17 cellular contexts compared by ENCODE assay signal in the genomic region with DNA sequence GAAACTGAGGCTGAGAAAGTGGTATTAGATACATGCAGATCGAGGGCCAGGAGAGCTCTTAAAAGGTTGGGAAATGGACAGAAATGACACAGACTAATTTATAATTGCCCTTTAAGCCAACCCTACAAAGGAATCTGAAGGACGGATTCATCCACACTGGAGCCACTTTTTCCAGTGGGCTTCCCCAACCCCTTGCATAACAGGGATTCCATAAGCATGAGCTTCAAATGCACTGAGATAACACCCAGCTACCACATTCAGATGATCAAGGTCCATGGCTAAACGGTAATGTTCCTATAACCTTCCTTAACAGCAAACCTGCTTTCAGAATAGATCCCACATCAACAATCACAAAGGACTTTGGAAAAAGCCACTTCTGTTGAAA. TPM values are rescaled to one million over a fixed set of nuclear protein-coding genes. Genes with fewer than 3 reads are reported as not detected.
DNase-seq lines count a peak whose midpoint lies in the region; ATAC-seq, FAIRE-seq and TF ChIP-seq lines count a peak whose summit lies in the region.
"Had no signal": no experiment of that assay in that cellular context is flagged by ENCODE, and none has a peak within 500 bp of the region (broad histone marks: within the 10 kb centered on the region; RNA-seq: fewer than 3 reads in every experiment).

No MANE protein-coding gene starts in this region.

- TF ChIP-seq CTCF in astrocyte (IDR thresholded peaks at IDR 0.05; ENCODE audit: insufficient read depth, low read depth, low read length) (no peak), nephron (IDR thresholded peaks at IDR 0.05; ENCODE audit: unreplicated experiment in 3 of 3) (no peak)

- H3K9me3 ChIP-seq in astrocyte (ENCODE audit: insufficient read depth, low read depth, low read length), result no peaks in the 10 kb centered on the region

- FAIRE-seq in RCC 7860 (lab: Jason Lieb, UNC) (no peak), astrocyte (lab: Jason Lieb, UNC) (peak; percentile 94), H54 (lab: Jason Lieb, UNC) (no peak)
- FAIRE-seq: A204.1 had no signal

- peaks cover 31% of the 10 kb centered on the region for H3K4me1 Mint-ChIP-seq in astrocyte (ENCODE audit: low read depth, unreplicated experiment)
- H3K4me1 Mint-ChIP-seq in nephron, result peaks cover 73% of the 10 kb centered on the region
- peaks cover 20% of the 10 kb centered on the region for H3K4me1 Mint-ChIP-seq in activated CD4-positive, alpha-beta memory T cell treated with anti-CD3 and anti-CD28 coated beads, Interleukin-2, amount 10 ng/mL, durations not matched to agents 7 days and 5 days

- ATAC-seq in HG03045 (IDR thresholded peaks at IDR 0.05; ENCODE audit: unreplicated experiment), result no peak

- no peaks in the 10 kb centered on the region for H3K9me3 Mint-ChIP-seq in astrocyte (ENCODE audit: unreplicated experiment)
- peaks cover 2% of the 10 kb centered on the region for H3K9me3 Mint-ChIP-seq in nephron
- no peaks in the 10 kb centered on the region for H3K9me3 Mint-ChIP-seq in activated CD4-positive, alpha-beta memory T cell treated with anti-CD3 and anti-CD28 coated beads, Interleukin-2, amount 10 ng/mL, durations not matched to agents 7 days and 5 days

- no peaks in the 10 kb centered on the region for H3K79me2 ChIP-seq in astrocyte (ENCODE audit: insufficient read depth, low read length)

- H3K4me3 Mint-ChIP-seq in astrocyte (ENCODE audit: unreplicated experiment), result peak overlapping the region; percentile 50
- H3K4me3 Mint-ChIP-seq in nephron, result no peak overlapping the region
- no peak overlapping the region for H3K4me3 Mint-ChIP-seq in activated CD4-positive, alpha-beta memory T cell treated with anti-CD3 and anti-CD28 coated beads, Interleukin-2, amount 10 ng/mL, durations not matched to agents 7 days and 5 days

- H3K27me3 ChIP-seq in astrocyte (ENCODE audit: insufficient read depth, low read length), result no peaks in the 10 kb centered on the region

- H3K27ac ChIP-seq in astrocyte (ENCODE audit: low read depth, low read length), result peak overlapping the region; percentile 74
- H3K27ac ChIP-seq in caudate nucleus (ENCODE audit: low read depth, low read length), result no peak overlapping the region
- H3K27ac ChIP-seq: C4-2B had no signal

- no peaks in the 10 kb centered on the region for H3K36me3 Mint-ChIP-seq in astrocyte (ENCODE audit: low read depth, unreplicated experiment)
- H3K36me3 Mint-ChIP-seq in nephron (ENCODE audit: low read depth), result no peaks in the 10 kb centered on the region
- peaks cover 4% of the 10 kb centered on the region for H3K36me3 Mint-ChIP-seq in activated CD4-positive, alpha-beta memory T cell treated with anti-CD3 and anti-CD28 coated beads, Interleukin-2, amount 10 ng/mL, durations not matched to agents 7 days and 5 days (ENCODE audit: low read depth)

- CTCF ChIA-PET in activated CD4-positive, alpha-beta memory T cell treated with anti-CD3 and anti-CD28 coated beads, Interleukin-2, amount 10 ng/mL, durations not matched to agents 7 days and 5 days (lab: Charles Lee), result interaction anchor here (0.9 kb wide), 1 partner anchor 10 kb away, joined by 3 read pairs; no protein-coding TSS in a partner anchor

- H3K36me3 ChIP-seq in astrocyte (ENCODE audit: insufficient read depth, low read length), result no peaks in the 10 kb centered on the region

- POLR2A ChIA-PET in activated CD4-positive, alpha-beta memory T cell treated with anti-CD3 and anti-CD28 coated beads, Interleukin-2, amount 10 ng/mL, durations not matched to agents 7 days and 5 days (lab: Charles Lee), result no interaction called here

- DNase-seq in EL (peak; percentile 57), RCC 7860 (ENCODE audit: low spot score) (peak; percentile 7), astrocyte (ENCODE audit: low read depth) (peak; percentile 56), caudate nucleus (lab: John Stamatoyannopoulos, UW) (no peak), H54 (ENCODE audit: insufficient read length, low spot score) (no peak)
- no peak for DNase-seq in activated CD4-positive, alpha-beta memory T cell treated with anti-CD3 and anti-CD28 coated beads, Interleukin-2, amount 10 ng/mL, durations not matched to agents 7 days and 5 days
- DNase-seq: COR-L47, GDM1, MV-4-11, NCI-H1417 treated with DMSO at 0.1 percent for 48 hours, NCI-H2029 treated with DMSO at 0.1 percent for 48 hours, NCI-H510A treated with DMSO at 0.1 percent for 48 hours, RPMI8226 had no signal

- H3K4me3 ChIP-seq in astrocyte (ENCODE audit: insufficient read depth, low read depth, low read length), result no peak overlapping the region

- no peak overlapping the region for H2AFZ ChIP-seq in astrocyte (ENCODE audit: low read depth, low read length)

- H3K4me1 ChIP-seq in astrocyte (ENCODE audit: insufficient read depth, low read length), result peaks cover 31% of the 10 kb centered on the region

- no peaks in the 10 kb centered on the region for H3K27me3 Mint-ChIP-seq in astrocyte (ENCODE audit: low read depth, unreplicated experiment)
- no peaks in the 10 kb centered on the region for H3K27me3 Mint-ChIP-seq in nephron (ENCODE audit: low read depth)
- H3K27me3 Mint-ChIP-seq in activated CD4-positive, alpha-beta memory T cell treated with anti-CD3 and anti-CD28 coated beads, Interleukin-2, amount 10 ng/mL, durations not matched to agents 7 days and 5 days, result peaks cover 5% of the 10 kb centered on the region

- H3K27ac Mint-ChIP-seq in astrocyte (ENCODE audit: unreplicated experiment) (peak overlapping the region; percentile 62), nephron (peak overlapping the region; percentile 91 to 93 (median 91))
- no peak overlapping the region for H3K27ac Mint-ChIP-seq in activated CD4-positive, alpha-beta memory T cell treated with anti-CD3 and anti-CD28 coated beads, Interleukin-2, amount 10 ng/mL, durations not matched to agents 7 days and 5 days

- no peak for TF ChIP-seq POLR2A in H54 (IDR thresholded peaks at IDR 0.05; ENCODE audit: low read depth, low read length)

- H3K4me2 ChIP-seq in astrocyte (ENCODE audit: low read length), result peak overlapping the region; percentile 76

- H3K9ac ChIP-seq in astrocyte (ENCODE audit: low read length), result no peak overlapping the region

- no peaks in the 10 kb centered on the region for H4K20me1 ChIP-seq in astrocyte (ENCODE audit: insufficient read depth, low read length)

RNA-seq across cellular contexts. Expression of a gene that starts 34.2 kb away (rescaled TPM):
- 0.61 and 0.70 TPM in 2 replicates for total RNA-seq in astrocyte
- total RNA-seq in activated CD4-positive, alpha-beta memory T cell treated with anti-CD3 and anti-CD28 coated beads, Interleukin-2, amount 10 ng/mL, durations not matched to agents 7 days and 5 days, result not detected

Comparison
In these comparisons a context has a peak if more than half of its experiments do, and no peak if none do; other contexts are left out.
1. DNase-seq: peak in EL (single experiment), RCC 7860 (single experiment) and astrocyte (single experiment); none in caudate nucleus (0 of 61), activated CD4-positive, alpha-beta memory T cell treated with anti-CD3 and anti-CD28 coated beads, Interleukin-2, amount 10 ng/mL, durations not matched to agents 7 days and 5 days (single experiment) and H54 (single experiment).